9 cellular contexts compared by ENCODE assay signal in the genomic region with DNA sequence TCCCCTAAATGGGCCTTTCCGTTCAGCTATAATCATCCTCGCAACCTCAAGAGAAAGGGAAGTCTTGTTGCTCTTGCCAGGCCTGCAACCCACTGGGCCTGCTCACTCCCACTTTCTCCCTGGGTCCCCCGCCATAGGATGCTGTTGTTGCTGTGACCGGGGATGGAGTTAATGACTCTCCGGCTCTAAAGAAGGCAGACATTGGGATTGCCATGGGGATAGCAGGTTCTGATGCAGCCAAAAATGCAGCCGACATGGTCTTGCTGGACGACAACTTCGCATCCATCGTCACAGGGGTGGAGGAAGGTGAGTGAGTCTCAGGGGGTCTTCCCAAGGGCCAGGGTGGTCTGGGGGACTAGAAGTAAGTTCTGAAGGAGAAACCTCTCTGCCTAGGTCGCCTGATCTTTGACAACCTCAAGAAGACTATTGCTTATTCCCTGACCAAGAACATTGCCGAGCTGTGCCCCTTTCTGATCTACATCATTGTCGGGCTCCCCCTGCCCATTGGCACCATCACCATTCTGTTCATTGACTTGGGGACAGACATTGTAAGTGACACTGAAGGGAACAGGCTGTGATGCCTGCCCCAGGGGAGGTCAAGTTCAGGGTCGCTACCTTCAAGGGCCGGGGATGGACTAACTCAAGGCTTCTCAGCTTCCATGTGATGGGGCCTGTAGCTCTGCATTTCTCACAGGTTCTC. TPM values are rescaled to one million over a fixed set of nuclear protein-coding genes. Genes with fewer than 3 reads are reported as not detected.
"Had no signal": no experiment of that assay in that cellular context is flagged by ENCODE, and none has a peak within 500 bp of the region (broad histone marks: within the 10 kb centered on the region; RNA-seq: fewer than 3 reads in every experiment).

No MANE protein-coding gene starts in this region.

- ATAC-seq: GM23338, HepG2 had no signal

- H3K4me2 ChIP-seq: GM23338 had no signal

- H2AFZ ChIP-seq: GM23338 had no signal

- H3K27ac ChIP-seq: HL-60 had no signal

- H3K4me3 ChIP-seq: GM23338 had no signal

- DNase-seq: H9, HCEC 1CT, KBM-7 had no signal

RNA-seq across cellular contexts. Expression of gene ATP12A, which starts 26.8 kb away (rescaled TPM):
- total RNA-seq: HepG2, HT1080 had no signal
- polyA plus RNA-seq: HepG2, IgD-negative memory B cell had no signal

RNA-seq across cellular contexts. Expression of gene RNF17, which starts 56.9 kb away (rescaled TPM):
- total RNA-seq: GM23338, H1, H9, HepG2 had no signal
- polyA plus RNA-seq: H1, HepG2, IgD-negative memory B cell had no signal
